Comparison of ENCODE assay signal across 37 cellular contexts in the genomic region with DNA sequence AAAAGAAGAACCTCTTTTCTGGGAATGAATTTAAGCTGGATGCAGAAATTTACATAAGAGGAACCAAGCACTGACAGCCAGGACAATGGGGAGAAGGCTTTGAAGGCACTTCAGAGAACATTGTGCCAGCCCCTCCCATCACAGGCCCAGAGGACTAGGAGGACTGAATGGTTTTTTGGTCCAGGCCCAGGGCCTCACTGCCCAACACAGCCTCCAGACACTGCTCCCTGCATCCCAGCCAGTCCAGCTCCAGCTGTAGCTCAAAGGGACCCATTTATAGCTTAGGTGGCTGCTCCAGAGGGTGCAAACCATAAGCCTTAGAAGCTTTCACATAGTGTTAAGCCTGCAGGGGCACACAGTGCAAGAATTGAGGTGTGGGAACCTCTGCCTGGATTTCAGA.
"Had no signal": no experiment of that assay in that cellular context is flagged by ENCODE, and none has a peak within 500 bp of the region (broad histone marks: within the 10 kb centered on the region; RNA-seq: fewer than 3 reads in every experiment).

No MANE protein-coding gene starts in this region.

- H3K36me3 Mint-ChIP-seq: activated CD8-positive, alpha-beta memory T cell treated with anti-CD3 and anti-CD28 coated beads, Interleukin-2, amount 10 ng/mL, durations not matched to agents 7 days and 5 days; activated naive CD4-positive, alpha-beta T cell treated with anti-CD3 and anti-CD28 coated beads, Interleukin-2, amount 10 ng/mL, durations not matched to agents 7 days and 5 days; activated naive CD4-positive, alpha-beta T cell treated with anti-CD3 and anti-CD28 coated beads, Interleukin-2, amount 50 U/mL, for 24 hours; activated naive CD8-positive, alpha-beta T cell treated with anti-CD3 and anti-CD28 coated beads, Interleukin-2, amount 10 ng/mL, durations not matched to agents 7 days and 5 days; brain had no signal

- H3K4me3 ChIP-seq: ascending aorta, cardiac muscle cell, colonic mucosa had no signal

- H3K4me1 Mint-ChIP-seq: activated CD4-positive, alpha-beta memory T cell treated with anti-CD3 and anti-CD28 coated beads, Interleukin-2, amount 10 ng/mL, durations not matched to agents 7 days and 5 days; activated CD4-positive, alpha-beta T cell treated with anti-CD3 and anti-CD28 coated beads for 36 hours; activated CD4-positive, alpha-beta T cell treated with anti-CD3 and anti-CD28 coated beads, Interleukin-2, amount 10 ng/mL, durations not matched to agents 7 days and 5 days; activated CD8-positive, alpha-beta memory T cell treated with anti-CD3 and anti-CD28 coated beads, Interleukin-2, amount 10 ng/mL, durations not matched to agents 7 days and 5 days; activated naive CD4-positive, alpha-beta T cell treated with anti-CD3 and anti-CD28 coated beads, Interleukin-2, amount 10 ng/mL, durations not matched to agents 7 days and 5 days; activated naive CD4-positive, alpha-beta T cell treated with anti-CD3 and anti-CD28 coated beads, Interleukin-2, amount 50 U/mL, for 24 hours; activated naive CD8-positive, alpha-beta T cell treated with anti-CD3 and anti-CD28 coated beads, Interleukin-2, amount 10 ng/mL, durations not matched to agents 7 days and 5 days; activated naive CD8-positive, alpha-beta T cell treated with anti-CD3 and anti-CD28 coated beads, Interleukin-2, amount 50 U/mL, for 24 hours; brain; central memory CD8-positive, alpha-beta T cell had no signal

- H3K36me3 ChIP-seq: ascending aorta, cardiac muscle cell, colonic mucosa, WERI-Rb-1 had no signal

- H3K27ac Mint-ChIP-seq: activated CD4-positive, alpha-beta memory T cell treated with anti-CD3 and anti-CD28 coated beads, Interleukin-2, amount 10 ng/mL, durations not matched to agents 7 days and 5 days; activated CD4-positive, alpha-beta T cell treated with anti-CD3 and anti-CD28 coated beads for 36 hours; activated CD4-positive, alpha-beta T cell treated with anti-CD3 and anti-CD28 coated beads, Interleukin-2, amount 10 ng/mL, durations not matched to agents 7 days and 5 days; activated CD8-positive, alpha-beta memory T cell treated with anti-CD3 and anti-CD28 coated beads, Interleukin-2, amount 10 ng/mL, durations not matched to agents 7 days and 5 days; activated CD8-positive, alpha-beta T cell treated with anti-CD3 and anti-CD28 coated beads, Interleukin-2, amount 10 ng/mL, durations not matched to agents 7 days and 5 days; activated naive CD4-positive, alpha-beta T cell treated with anti-CD3 and anti-CD28 coated beads, Interleukin-2, amount 10 ng/mL, durations not matched to agents 7 days and 5 days; activated naive CD4-positive, alpha-beta T cell treated with anti-CD3 and anti-CD28 coated beads, Interleukin-2, amount 50 U/mL, for 24 hours; activated naive CD8-positive, alpha-beta T cell; activated naive CD8-positive, alpha-beta T cell treated with anti-CD3 and anti-CD28 coated beads, Interleukin-2, amount 10 ng/mL, durations not matched to agents 7 days and 5 days; activated naive CD8-positive, alpha-beta T cell treated with anti-CD3 and anti-CD28 coated beads, Interleukin-2, amount 50 U/mL, for 24 hours; activated T-cell treated with anti-CD3 and anti-CD28 coated beads, Interleukin-2, amount 50 U/mL, for 24 hours; activated T-helper 2 cell treated with anti-CD3 and anti-CD28 coated beads, Interferon-gamma antibody, Interleukin-2, Interleukin-4, amounts not matched to agents 10 μg/mL and 5 μg/mL and 100 μg/mL, durations not matched to agents 14 hours and 24 hours and 36 hours; brain; T-helper 2 cell treated with Interferon-gamma antibody and Interleukin-4, amounts not matched to agents 5 μg/mL and 100 μg/mL, for 36 hours; WTC11 had no signal

- H3K27me3 Mint-ChIP-seq: activated CD4-positive, alpha-beta T cell treated with anti-CD3 and anti-CD28 coated beads, Interleukin-2, amount 10 ng/mL, durations not matched to agents 7 days and 5 days; activated naive CD8-positive, alpha-beta T cell treated with anti-CD3 and anti-CD28 coated beads, Interleukin-2, amount 10 ng/mL, durations not matched to agents 7 days and 5 days; activated naive CD8-positive, alpha-beta T cell treated with anti-CD3 and anti-CD28 coated beads, Interleukin-2, amount 50 U/mL, for 24 hours had no signal

- H3K27me3 ChIP-seq: ascending aorta, cardiac muscle cell, colonic mucosa had no signal

- ATAC-seq: activated CD4-positive, alpha-beta T cell treated with anti-CD3 and anti-CD28 coated beads for 36 hours; activated CD4-positive, CD25-positive, alpha-beta regulatory T cell treated with anti-CD3 and anti-CD28 coated beads, Interleukin-2, amount 50 U/mL, for 24 hours; activated CD8-positive, alpha-beta memory T cell treated with anti-CD3 and anti-CD28 coated beads, Interleukin-2, amount 10 ng/mL, durations not matched to agents 7 days and 5 days; activated CD8-positive, alpha-beta T cell treated with anti-CD3 and anti-CD28 coated beads, Interleukin-2, amount 10 ng/mL, durations not matched to agents 7 days and 5 days; activated naive CD8-positive, alpha-beta T cell treated with anti-CD3 and anti-CD28 coated beads, Interleukin-2, amount 50 U/mL, for 24 hours; WTC11 had no signal

- H3K4me3 Mint-ChIP-seq: activated CD4-positive, alpha-beta memory T cell treated with anti-CD3 and anti-CD28 coated beads, Interleukin-2, amount 10 ng/mL, durations not matched to agents 7 days and 5 days; activated CD4-positive, alpha-beta T cell treated with anti-CD3 and anti-CD28 coated beads for 36 hours; activated CD4-positive, alpha-beta T cell treated with anti-CD3 and anti-CD28 coated beads, Interleukin-2, amount 10 ng/mL, durations not matched to agents 7 days and 5 days; activated CD8-positive, alpha-beta memory T cell treated with anti-CD3 and anti-CD28 coated beads, Interleukin-2, amount 10 ng/mL, durations not matched to agents 7 days and 5 days; activated CD8-positive, alpha-beta T cell treated with anti-CD3 and anti-CD28 coated beads, Interleukin-2, amount 10 ng/mL, durations not matched to agents 7 days and 5 days; activated naive CD4-positive, alpha-beta T cell treated with anti-CD3 and anti-CD28 coated beads, Interleukin-2, amount 10 ng/mL, durations not matched to agents 7 days and 5 days; activated naive CD4-positive, alpha-beta T cell treated with anti-CD3 and anti-CD28 coated beads, Interleukin-2, amount 50 U/mL, for 24 hours; activated naive CD8-positive, alpha-beta T cell; activated naive CD8-positive, alpha-beta T cell treated with anti-CD3 and anti-CD28 coated beads, Interleukin-2, amount 10 ng/mL, durations not matched to agents 7 days and 5 days; activated naive CD8-positive, alpha-beta T cell treated with anti-CD3 and anti-CD28 coated beads, Interleukin-2, amount 50 U/mL, for 24 hours; activated T-cell treated with anti-CD3 and anti-CD28 coated beads, Interleukin-2, amount 50 U/mL, for 24 hours; brain; central memory CD8-positive, alpha-beta T cell; T-helper 2 cell treated with Interferon-gamma antibody and Interleukin-4, amounts not matched to agents 5 μg/mL and 100 μg/mL, for 36 hours; WTC11 had no signal

- DNase-seq: activated CD4-positive, alpha-beta memory T cell treated with anti-CD3 and anti-CD28 coated beads, Interleukin-2, amount 10 ng/mL, durations not matched to agents 7 days and 5 days; activated CD4-positive, alpha-beta T cell treated with anti-CD3 and anti-CD28 coated beads for 1 hour; activated CD4-positive, alpha-beta T cell treated with anti-CD3 and anti-CD28 coated beads for 36 hours; activated CD4-positive, alpha-beta T cell treated with anti-CD3 and anti-CD28 coated beads for 48 hours; activated CD4-positive, alpha-beta T cell treated with anti-CD3 and anti-CD28 coated beads, Interleukin-2, amount 10 ng/mL, durations not matched to agents 7 days and 5 days; activated CD4-positive, alpha-beta T cell treated with anti-CD3 and anti-CD28 coated beads, Interleukin-2, amount 50 U/mL, for 48 hours; activated CD4-positive, CD25-positive, alpha-beta regulatory T cell; activated CD8-positive, alpha-beta memory T cell treated with anti-CD3 and anti-CD28 coated beads for 24 hours; activated CD8-positive, alpha-beta memory T cell treated with anti-CD3 and anti-CD28 coated beads, Interleukin-2, amount 10 ng/mL, durations not matched to agents 7 days and 5 days; activated CD8-positive, alpha-beta memory T cell treated with anti-CD3 and anti-CD28 coated beads, Interleukin-2, amount 50 U/mL, for 48 hours; activated CD8-positive, alpha-beta T cell treated with anti-CD3 and anti-CD28 coated beads, Interleukin-2, amount 10 ng/mL, durations not matched to agents 7 days and 5 days; activated effector memory CD4-positive, alpha-beta T cell treated with Interleukin-2 at 50 U/mL for 16 hours; activated gamma-delta T cell; activated naive CD4-positive, alpha-beta T cell treated with anti-CD3 and anti-CD28 coated beads, Interleukin-2, amount 10 ng/mL, durations not matched to agents 7 days and 5 days; activated naive CD4-positive, alpha-beta T cell treated with Interleukin-2 at 50 U/mL for 16 hours; activated naive CD8-positive, alpha-beta T cell treated with anti-CD3 and anti-CD28 coated beads, Interleukin-2, amount 10 ng/mL, durations not matched to agents 7 days and 5 days; activated naive CD8-positive, alpha-beta T cell treated with anti-CD3 and anti-CD28 coated beads, Interleukin-2, amount 50 U/mL, for 24 hours; activated T-cell treated with anti-CD3 and anti-CD28 coated beads, Interleukin-2, amount 50 U/mL, for 24 hours; activated T-cell treated with anti-CD3 and anti-CD28 coated beads, Interleukin-2, amount 50 U/mL, for 48 hours; amygdala; anterior cingulate cortex; caudate nucleus; cerebellar nuclear complex; colonic mucosa; T-helper 2 cell; T-helper 9 cell; WERI-Rb-1 had no signal

- H3K9me3 ChIP-seq: ascending aorta, colonic mucosa had no signal

- H3K27ac ChIP-seq: ascending aorta, cardiac muscle cell, colonic mucosa, WERI-Rb-1 had no signal

- H3K4me1 ChIP-seq: ascending aorta, colonic mucosa had no signal
